ENCODE assay signal across 21 cellular contexts in genomic region chr12:131012279-131013069, GRCh38. TPM values are rescaled to one million over a fixed set of nuclear protein-coding genes. Genes with fewer than 3 reads are reported as not detected.
DNase-seq lines count a peak whose midpoint lies in the region; ATAC-seq and TF ChIP-seq lines count a peak whose summit lies in the region.
"Had no signal": no experiment of that assay in that cellular context is flagged by ENCODE, and none has a peak within 500 bp of the region (broad histone marks: within the 10 kb centered on the region; RNA-seq: fewer than 3 reads in every experiment).

No MANE protein-coding gene starts in this region.

- H2AFZ ChIP-seq in neuronal stem cell (ENCODE audit: low read length), result no peak overlapping the region
- H2AFZ ChIP-seq: GM23248 had no signal

- peak overlapping the region in 3 of 5 experiments; percentile 11 to 52 (median 49) for H3K27ac Mint-ChIP-seq in brain
- H3K27ac Mint-ChIP-seq: CD8-positive, alpha-beta memory T cell had no signal

- H3K18ac ChIP-seq in neuronal stem cell (ENCODE audit: low read length), result no peak overlapping the region

- no peak overlapping the region for H2BK15ac ChIP-seq in neuronal stem cell (ENCODE audit: low read length)

- peaks cover 64% of the 10 kb centered on the region for H3K4me1 Mint-ChIP-seq in brain
- H3K4me1 Mint-ChIP-seq: CD8-positive, alpha-beta memory T cell had no signal

- H3K27ac ChIP-seq in right lobe of liver, result peak overlapping the region; percentile 59 to 83 (median 73)
- H3K27ac ChIP-seq in neuronal stem cell (replicated peaks; ENCODE audit: low read length), result no peak overlapping the region
- H3K27ac ChIP-seq: BLaER1, GM23248 had no signal

- no peak overlapping the region for H3K4me2 ChIP-seq in neuronal stem cell (ENCODE audit: insufficient read depth, low read length, poor library complexity, severe bottlenecking)

- no peak overlapping the region for H3K4ac ChIP-seq in neuronal stem cell (ENCODE audit: low read length)

- no peak overlapping the region for H3K14ac ChIP-seq in neuronal stem cell (ENCODE audit: low read length)

- no peak overlapping the region for H3K9ac ChIP-seq in neuronal stem cell (ENCODE audit: low read depth, low read length, poor library complexity)
- H3K9ac ChIP-seq: BLaER1, GM23248 had no signal

- intact Hi-C loops in right lobe of liver (cut with DNase I), result no loop called here

- peak; percentile 82 for DNase-seq in HuH-7 (ENCODE audit: low spot score)
- DNase-seq in right lobe of liver, result peak; percentile 68 to 89 (median 84)
- no peak for DNase-seq in neuronal stem cell (ENCODE audit: low spot score)
- DNase-seq in SKM-1 treated with dmso at 0.1 percent for 144 hours (lab: John Stamatoyannopoulos, UW; ENCODE audit: unreplicated experiment), result no peak
- DNase-seq in cortex of kidney (lab: John Stamatoyannopoulos, UW), result no peak
- DNase-seq in SW480 (ENCODE audit: low spot score), result no peak
- DNase-seq: CD8-positive, alpha-beta memory T cell; GDM1; GM23248; HCEC 1CT; KBM-7; NCI-H1048; NCI-H1436 treated with DMSO at 0.1 percent for 48 hours; NCI-H2029 treated with DMSO at 0.1 percent for 48 hours; NCI-H510A; NCI-H774; PC-3 had no signal

- H3K27me3 ChIP-seq in right lobe of liver, result no peaks in the 10 kb centered on the region
- peaks cover 0 to 8% (median 2%) of the 10 kb centered on the region in 3 experiments for H3K27me3 ChIP-seq in neuronal stem cell (ENCODE audit: control insufficient read depth in 3 of 3, insufficient read depth in 3 of 3, low read depth in 1 of 3, low read length in 3 of 3)
- H3K27me3 ChIP-seq: BLaER1 had no signal

- no peak overlapping the region for H2BK12ac ChIP-seq in neuronal stem cell (ENCODE audit: low read length)

- no peak for TF ChIP-seq CTCF in brain (conservative IDR thresholded peaks at IDR 0.05)
- TF ChIP-seq CTCF in right lobe of liver (IDR thresholded peaks at IDR 0.05), result no peak

- no peak overlapping the region for H2BK120ac ChIP-seq in neuronal stem cell (ENCODE audit: low read depth, low read length)

- H3K79me1 ChIP-seq in neuronal stem cell (ENCODE audit: low read depth, low read length), result no peaks in the 10 kb centered on the region

- WGBS in right lobe of liver (ENCODE audit: insufficient coverage, low coverage, low lambda C conversion rate, missing lambda C conversion rate), result 42% methylated on average over 17 of the region's 23 CpGs
- no CpG with 5 or more reads among the region's 23 CpGs for WGBS in neuronal stem cell (ENCODE audit: extremely low coverage in 2 of 2, insufficient read length in 2 of 2, insufficient replicate concordance in 1 of 2), 2 donors

- H3K9me3 ChIP-seq in right lobe of liver (no peaks in the 10 kb centered on the region), neuronal stem cell (replicated peaks in 1 of 2; ENCODE audit: control insufficient read depth in 2 of 2, insufficient read depth in 1 of 2, low read depth in 1 of 2, low read length in 2 of 2) (peaks cover 0 to 3% of the 10 kb centered on the region in 2 donors)
- H3K9me3 ChIP-seq: BLaER1 had no signal

- no peak overlapping the region for H3K4me3 Mint-ChIP-seq in brain
- H3K4me3 Mint-ChIP-seq: CD8-positive, alpha-beta memory T cell had no signal

- peaks cover 0 to 9% (median 0%) of the 10 kb centered on the region in 5 experiments for H3K9me3 Mint-ChIP-seq in brain
- H3K9me3 Mint-ChIP-seq: CD8-positive, alpha-beta memory T cell had no signal

- H3K23ac ChIP-seq in neuronal stem cell (ENCODE audit: low read depth, low read length, poor library complexity), result no peak overlapping the region

- no peak overlapping the region for H4K8ac ChIP-seq in neuronal stem cell (ENCODE audit: low read depth, low read length)

- peak overlapping the region; percentile 7 for H2BK5ac ChIP-seq in neuronal stem cell (ENCODE audit: low read length)

- H3K4me1 ChIP-seq in right lobe of liver (peaks cover 0 to 24% (median 8%) of the 10 kb centered on the region in 4 donors), neuronal stem cell (ENCODE audit: control insufficient read depth in 2 of 2, insufficient read depth in 1 of 2, low read depth in 1 of 2, low read length in 2 of 2) (peaks cover 0 to 4% of the 10 kb centered on the region in 2 donors)

- H3K4me3 ChIP-seq in right lobe of liver (no peak overlapping the region), neuronal stem cell (ENCODE audit: low read length in 2 of 2) (no peak overlapping the region)
- H3K4me3 ChIP-seq: BLaER1, GM12878, GM23248 had no signal

- peak; percentile 83 to 95 (median 88) for ATAC-seq in right lobe of liver
- ATAC-seq in HG03442 (IDR thresholded peaks at IDR 0.05; ENCODE audit: unreplicated experiment), result no peak
- ATAC-seq: GM12878, PC-3 had no signal

- H3K36me3 ChIP-seq in right lobe of liver, result no peaks in the 10 kb centered on the region
- no peaks in the 10 kb centered on the region for H3K36me3 ChIP-seq in neuronal stem cell (replicated peaks in 1 of 2; ENCODE audit: control insufficient read depth in 2 of 2, insufficient read depth in 2 of 2, low read length in 2 of 2)

- TF ChIP-seq POLR2A in right lobe of liver (IDR thresholded peaks at IDR 0.05), result no peak

- peak overlapping the region; percentile 5 for H4K91ac ChIP-seq in neuronal stem cell (ENCODE audit: low read depth, low read length, poor library complexity)

- H3K36me3 Mint-ChIP-seq in brain, result no peaks in the 10 kb centered on the region
- H3K36me3 Mint-ChIP-seq: CD8-positive, alpha-beta memory T cell had no signal

- H2AK5ac ChIP-seq in neuronal stem cell (ENCODE audit: low read depth, low read length), result peak overlapping the region; percentile 14

- no peaks in the 10 kb centered on the region for H3K27me3 Mint-ChIP-seq in brain

RNA-seq across cellular contexts. Expression of gene ADGRD1, which starts 58.8 kb away (rescaled TPM):
- 2.9 TPM for polyA plus RNA-seq in brain (ENCODE audit: insufficient read depth, low read depth, low replicate concordance)
- total RNA-seq in right lobe of liver, result 10 to 100 TPM in 4 of 6 experiments, 1 to 10 TPM in 2; 4.7 to 17.0 (median 10.9) TPM
- polyA plus RNA-seq in neuronal stem cell (2013, experiment 1 of 2), result 0.28 TPM
- polyA plus RNA-seq in neuronal stem cell (2013, experiment 2 of 2), result 0.32 TPM
- polyA plus RNA-seq: CD8-positive, alpha-beta memory T cell had no signal

Comparison
In these comparisons a context has a peak if more than half of its experiments do, and no peak if none do; other contexts are left out.
1. DNase-seq: peak in HuH-7 (single experiment) and right lobe of liver (3 of 3); none in neuronal stem cell (single experiment), SKM-1 treated with dmso at 0.1 percent for 144 hours (single experiment), cortex of kidney (single experiment) and SW480 (single experiment).